ENCODE assay signal across 1 cellular context in the genomic region with DNA sequence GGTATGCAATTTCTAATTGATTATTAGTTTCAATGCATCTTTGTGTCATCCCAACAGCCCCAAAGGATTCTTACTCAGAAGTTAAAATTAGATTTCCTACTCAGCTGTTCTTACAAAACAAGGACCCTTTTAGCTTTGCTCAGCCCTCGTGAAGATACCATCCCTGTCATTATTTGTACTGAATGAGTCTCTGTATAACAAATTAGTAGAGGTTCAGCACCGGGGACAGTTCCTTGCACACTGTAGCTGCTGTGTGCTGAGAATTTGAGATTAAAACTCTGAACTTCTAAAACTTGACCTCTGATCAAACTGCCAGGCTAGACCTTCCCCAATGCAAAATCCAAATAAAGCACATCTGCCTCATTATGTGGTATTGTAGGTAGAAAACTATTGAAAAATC.
TF ChIP-seq lines count a peak whose summit lies in the region.

No MANE protein-coding gene starts in this region.

TF ChIP-seq in HCT116, 20 proteins besides CTCF, POLR2A, EP300 and RAD21 (continued from another document):
- TF ChIP-seq TCF7L2 (IDR thresholded peaks at IDR 0.05; ENCODE audit: borderline replicate concordance, extremely low read depth, insufficient read depth, insufficient read length) = no peak
- TF ChIP-seq ZNF274 (IDR thresholded peaks at IDR 0.05; ENCODE audit: low read depth, low read length) = no peak
- TF ChIP-seq FOSL1 (IDR thresholded peaks at IDR 0.05; ENCODE audit: low read depth) = no peak
- TF ChIP-seq SIN3A (IDR thresholded peaks at IDR 0.05; ENCODE audit: low read depth) = no peak
- no peak for TF ChIP-seq ZFX (IDR thresholded peaks at IDR 0.05)
